In genomic region chr3:195446359-195446758, GRCh38 we compare ENCODE assay signal across 1 cellular context.
TF ChIP-seq lines count a peak whose summit lies in the region.

No MANE protein-coding gene starts in this region.

TF ChIP-seq in Ishikawa, 13 proteins besides CTCF, POLR2A, EP300 and RAD21:
- TF ChIP-seq TAF1 (IDR thresholded peaks at IDR 0.05; ENCODE audit: low read depth) (no peak), MAX (IDR thresholded peaks at IDR 0.05) (0 out of 2 replicates have a peak, but pooled peaks have one; percentile 27)
TF ChIP-seq in Ishikawa: peak in this region for 1.
